18 cellular contexts compared by ENCODE assay signal in genomic region chr7:68511281-68511680, GRCh38.
DNase-seq lines count a peak whose midpoint lies in the region; ATAC-seq and TF ChIP-seq lines count a peak whose summit lies in the region.
"Had no signal": no experiment of that assay in that cellular context is flagged by ENCODE, and none has a peak within 500 bp of the region (broad histone marks: within the 10 kb centered on the region; RNA-seq: fewer than 3 reads in every experiment).

No MANE protein-coding gene starts in this region.

- peak; percentile 26 for DNase-seq in EH (ENCODE audit: low read depth)
- DNase-seq in NCI-H2171 treated with DMSO at 0.1 percent for 48 hours (lab: John Stamatoyannopoulos, UW) = peak; percentile 30
- DNase-seq in astrocyte of the spinal cord (ENCODE audit: low read depth, low spot score) = peak; percentile 1
- DNase-seq in neural progenitor cell (ENCODE audit: low spot score) = peak; percentile 87
- no peak for DNase-seq in HuH-7.5 (ENCODE audit: low spot score)
- DNase-seq: activated T-cell treated with anti-CD3 and anti-CD28 coated beads, Interleukin-2, amount 50 U/mL, for 1 hour; Caco-2; HCEC 1CT; heart left ventricle; mammary epithelial cell; NCI-H446; PC-9; right lobe of liver; stimulated activated CD4-positive, alpha-beta T cell treated with anti-CD3 and anti-CD28 coated beads, Interleukin-2, amount 100 ng/mL, for 24 hours had no signal

- H4K20me1 ChIP-seq in neural progenitor cell (ENCODE audit: low read depth) = peaks cover 4% of the 10 kb centered on the region

- H3K27ac Mint-ChIP-seq in neural progenitor cell = peak overlapping the region; percentile 72
- H3K27ac Mint-ChIP-seq: activated naive CD8-positive, alpha-beta T cell had no signal

- TF ChIP-seq CTCF in astrocyte of the spinal cord (IDR thresholded peaks at IDR 0.05; ENCODE audit: low read depth, low read length) (no peak), neural progenitor cell (IDR thresholded peaks at IDR 0.05) (no peak)

- peak overlapping the region; percentile 56 for H3K4me2 ChIP-seq in neural progenitor cell
- H3K4me2 ChIP-seq: PC-9 had no signal

- in situ Hi-C loops in astrocyte of the spinal cord (cut with HindIII; ENCODE audit: low sequenced_read_pairs) = no loop called here

- no peaks in the 10 kb centered on the region for H3K9me3 ChIP-seq in neural progenitor cell (ENCODE audit: low read depth)
- H3K9me3 ChIP-seq: Caco-2, right lobe of liver had no signal

- no peaks in the 10 kb centered on the region for H3K79me2 ChIP-seq in neural progenitor cell (ENCODE audit: low read depth)

- no peak overlapping the region for H3K4me3 Mint-ChIP-seq in neural progenitor cell
- H3K4me3 Mint-ChIP-seq: activated naive CD8-positive, alpha-beta T cell had no signal

- H3F3A ChIP-seq in neural progenitor cell (ENCODE audit: low read depth) = peaks cover 13% of the 10 kb centered on the region

- no peaks in the 10 kb centered on the region for H3K36me3 ChIP-seq in neural progenitor cell
- H3K36me3 ChIP-seq: heart left ventricle, right lobe of liver had no signal

- ATAC-seq in GM21619 (IDR thresholded peaks at IDR 0.05; ENCODE audit: unreplicated experiment) = no peak
- ATAC-seq in HG02852 (IDR thresholded peaks at IDR 0.05; ENCODE audit: unreplicated experiment) = no peak
- ATAC-seq in HG03520 (IDR thresholded peaks at IDR 0.05; ENCODE audit: unreplicated experiment) = no peak
- ATAC-seq: heart left ventricle, right lobe of liver had no signal

- H3K4me3 ChIP-seq in astrocyte of the spinal cord (ENCODE audit: low read depth, low read length) (no peak overlapping the region), neural progenitor cell (no peak overlapping the region)
- H3K4me3 ChIP-seq: heart left ventricle, PC-9, right lobe of liver had no signal

- H2AFZ ChIP-seq in neural progenitor cell (replicated peaks) = no peak overlapping the region
- H2AFZ ChIP-seq: PC-9 had no signal

- no peak overlapping the region for H3K9ac ChIP-seq in neural progenitor cell

- H3K9me3 Mint-ChIP-seq in neural progenitor cell = peaks cover 7% of the 10 kb centered on the region

- H3K4me1 ChIP-seq in neural progenitor cell = peaks cover 19% of the 10 kb centered on the region
- H3K4me1 ChIP-seq: Caco-2, heart left ventricle, right lobe of liver had no signal

- no peaks in the 10 kb centered on the region for H3K36me3 Mint-ChIP-seq in neural progenitor cell
- H3K36me3 Mint-ChIP-seq: activated naive CD8-positive, alpha-beta T cell had no signal

- H3K27me3 Mint-ChIP-seq in neural progenitor cell (ENCODE audit: insufficient read depth, low read depth) = peaks cover 11% of the 10 kb centered on the region
- H3K27me3 Mint-ChIP-seq: activated naive CD8-positive, alpha-beta T cell had no signal

- H3K27me3 ChIP-seq in neural progenitor cell = no peaks in the 10 kb centered on the region
- H3K27me3 ChIP-seq: right lobe of liver had no signal

- H3K27ac ChIP-seq in neural progenitor cell = no peak overlapping the region
- H3K27ac ChIP-seq: heart left ventricle, PC-9, right lobe of liver had no signal

- peaks cover 32% of the 10 kb centered on the region for H3K4me1 Mint-ChIP-seq in neural progenitor cell
